8 cellular contexts compared by ENCODE assay signal in genomic region chr14:72420749-72421452, GRCh38.
A peak's percentile ranks its signal among the peaks of the same experiment; 100 is the strongest.
DNase-seq lines count a peak whose midpoint lies in the region; ATAC-seq and TF ChIP-seq lines count a peak whose summit lies in the region.

No MANE protein-coding gene starts in this region.

- H3K9me3 ChIP-seq in CD4-positive, CD25-positive, alpha-beta regulatory T cell (ENCODE audit: control insufficient read depth in 2 of 2, low read length in 2 of 2) = no peaks in the 10 kb centered on the region
- H3K9me3 ChIP-seq in OCI-LY7 (ENCODE audit: low read length) (no peaks in the 10 kb centered on the region), thoracic aorta (no peaks in the 10 kb centered on the region)

- intact Hi-C loops in OCI-LY7 (cut with micrococcal nuclease; ENCODE audit: unreplicated experiment) = loop anchor here (2.0 to 10.0 kb wide), 2 partner anchors 316 to 396 kb away; no protein-coding TSS in a partner anchor

- no peak overlapping the region for H3K27ac Mint-ChIP-seq in CD4-positive, CD25-positive, alpha-beta regulatory T cell
- H3K27ac Mint-ChIP-seq in activated T-cell treated with anti-CD3 and anti-CD28 coated beads, Interleukin-2, amount 50 U/mL, for 72 hours = no peak overlapping the region

- H3K9me3 Mint-ChIP-seq in CD4-positive, CD25-positive, alpha-beta regulatory T cell = peaks cover 0 to 8% (median 0%) of the 10 kb centered on the region in 7 donors
- no peaks in the 10 kb centered on the region for H3K9me3 Mint-ChIP-seq in activated T-cell treated with anti-CD3 and anti-CD28 coated beads, Interleukin-2, amount 50 U/mL, for 72 hours

- H3K27me3 Mint-ChIP-seq in CD4-positive, CD25-positive, alpha-beta regulatory T cell = peaks cover 8% of the 10 kb centered on the region
- peaks cover 11% of the 10 kb centered on the region for H3K27me3 Mint-ChIP-seq in activated T-cell treated with anti-CD3 and anti-CD28 coated beads, Interleukin-2, amount 50 U/mL, for 72 hours (ENCODE audit: low read depth)

- no peaks in the 10 kb centered on the region for H3K27me3 ChIP-seq in CD4-positive, CD25-positive, alpha-beta regulatory T cell (ENCODE audit: control insufficient read depth, insufficient read depth, low read length)
- H3K27me3 ChIP-seq in thoracic aorta (replicated peaks; ENCODE audit: insufficient read depth) = no peaks in the 10 kb centered on the region

- H3K79me2 ChIP-seq in OCI-LY7 (ENCODE audit: insufficient read depth, low read depth, low read length) = no peaks in the 10 kb centered on the region

- POLR2A ChIA-PET in OCI-LY7 (lab: Charles Lee) = no interaction called here

- peak; percentile 37 to 64 (median 38) for DNase-seq in CD4-positive, CD25-positive, alpha-beta regulatory T cell
- DNase-seq in HK-2 (ENCODE audit: unreplicated experiment) (peak; percentile 81), OCI-LY7 (ENCODE audit: low spot score) (peak; percentile 50), fibroblast of villous mesenchyme (ENCODE audit: low read depth) (peak; percentile 61), non-pigmented ciliary epithelial cell (ENCODE audit: low read depth) (peak; percentile 15), thoracic aorta (ENCODE audit: low spot score) (no peak)
- peak; percentile 74 to 88 for DNase-seq in activated T-cell treated with anti-CD3 and anti-CD28 coated beads, Interleukin-2, amount 50 U/mL, for 72 hours

- TF ChIP-seq CTCF in OCI-LY7 (conservative IDR thresholded peaks at IDR 0.05; ENCODE audit: low read length) = peak; percentile 97
- TF ChIP-seq CTCF in fibroblast of villous mesenchyme (IDR thresholded peaks at IDR 0.05; ENCODE audit: insufficient read depth, low read depth, low read length) = peak; percentile 94
- TF ChIP-seq CTCF in thoracic aorta (IDR thresholded peaks at IDR 0.05) = peak; percentile 81

- no peaks in the 10 kb centered on the region for H4K20me1 ChIP-seq in OCI-LY7 (ENCODE audit: insufficient read depth, low read length)

- H2AFZ ChIP-seq in OCI-LY7 (ENCODE audit: low read length) = no peak overlapping the region

- no peaks in the 10 kb centered on the region for H3K36me3 Mint-ChIP-seq in CD4-positive, CD25-positive, alpha-beta regulatory T cell
- H3K36me3 Mint-ChIP-seq in activated T-cell treated with anti-CD3 and anti-CD28 coated beads, Interleukin-2, amount 50 U/mL, for 72 hours (ENCODE audit: insufficient read depth in 2 of 2) = peaks cover 2 to 3% of the 10 kb centered on the region in 2 donors

- CTCF ChIA-PET in OCI-LY7 (lab: Charles Lee; ENCODE audit: unreplicated experiment) = interaction anchor here (0.6 kb wide), 1 partner anchor 147 kb away, joined by 3 read pairs; no protein-coding TSS in a partner anchor

- H3K4me1 ChIP-seq in CD4-positive, CD25-positive, alpha-beta regulatory T cell (ENCODE audit: control insufficient read depth, insufficient read depth, low read length, poor library complexity, severe bottlenecking) = no peaks in the 10 kb centered on the region
- no peaks in the 10 kb centered on the region for H3K4me1 ChIP-seq in OCI-LY7 (ENCODE audit: insufficient read depth, low read length, poor library complexity, severe bottlenecking)
- H3K4me1 ChIP-seq in thoracic aorta (ENCODE audit: control insufficient read depth in 1 of 2, low read depth in 2 of 2) = no peaks in the 10 kb centered on the region

- no peak for ATAC-seq in CD4-positive, CD25-positive, alpha-beta regulatory T cell (ENCODE audit: low read depth in 2 of 2)
- peak in 1 of 2 donors; percentile 43 for ATAC-seq in activated T-cell treated with anti-CD3 and anti-CD28 coated beads, Interleukin-2, amount 50 U/mL, for 72 hours (replicated peaks in 1 of 2)
- ATAC-seq in thoracic aorta (ENCODE audit: insufficient number of reproducible peaks, low FRiP score, low read depth) (no peak), HG03039 (IDR thresholded peaks at IDR 0.05; ENCODE audit: unreplicated experiment) (no peak)

- no peaks in the 10 kb centered on the region for H3K9me2 ChIP-seq in OCI-LY7 (ENCODE audit: insufficient read depth, low read length)

- no TSS peak for BruUV-seq in OCI-LY7 (replicated peaks; lab: Mats Ljungman, UMichigan)

- peaks cover 0 to 8% (median 6%) of the 10 kb centered on the region in 4 donors for H3K4me1 Mint-ChIP-seq in CD4-positive, CD25-positive, alpha-beta regulatory T cell
- H3K4me1 Mint-ChIP-seq in activated T-cell treated with anti-CD3 and anti-CD28 coated beads, Interleukin-2, amount 50 U/mL, for 72 hours (ENCODE audit: low read depth) = peaks cover 7% of the 10 kb centered on the region

- H3K4me3 Mint-ChIP-seq in CD4-positive, CD25-positive, alpha-beta regulatory T cell = peak overlapping the region in 1 of 4 donors; percentile 48
- no peak overlapping the region for H3K4me3 Mint-ChIP-seq in activated T-cell treated with anti-CD3 and anti-CD28 coated beads, Interleukin-2, amount 50 U/mL, for 72 hours

- H3K27ac ChIP-seq in CD4-positive, CD25-positive, alpha-beta regulatory T cell (ENCODE audit: insufficient read depth, low read length, poor library complexity, severe bottlenecking) = no peak overlapping the region
- H3K27ac ChIP-seq in OCI-LY7 (ENCODE audit: low read depth, low read length, poor library complexity, severe bottlenecking) = no peak overlapping the region
- no peak overlapping the region for H3K27ac ChIP-seq in thoracic aorta

- no peaks in the 10 kb centered on the region for H3K36me3 ChIP-seq in CD4-positive, CD25-positive, alpha-beta regulatory T cell (ENCODE audit: control insufficient read depth, insufficient read depth, low read length)
- no peaks in the 10 kb centered on the region for H3K36me3 ChIP-seq in OCI-LY7 (ENCODE audit: insufficient read depth, low read length)
- no peaks in the 10 kb centered on the region for H3K36me3 ChIP-seq in thoracic aorta

- H3K4me3 ChIP-seq in CD4-positive, CD25-positive, alpha-beta regulatory T cell (ENCODE audit: low read depth, low read length) = no peak overlapping the region
- H3K4me3 ChIP-seq in OCI-LY7 (ENCODE audit: low read depth, low read length, poor library complexity, severe bottlenecking) = no peak overlapping the region
- no peak overlapping the region for H3K4me3 ChIP-seq in fibroblast of villous mesenchyme (ENCODE audit: low read depth, low read length)
- H3K4me3 ChIP-seq in thoracic aorta = no peak overlapping the region

- H3K4me2 ChIP-seq in OCI-LY7 (ENCODE audit: low read length) = no peak overlapping the region
